In genomic region chr10:43362191-43362839, GRCh38 we compare ENCODE assay signal across 8 cellular contexts. TPM values are rescaled to one million over a fixed set of nuclear protein-coding genes. Genes with fewer than 3 reads are reported as not detected.
DNase-seq lines count a peak whose midpoint lies in the region; ATAC-seq and TF ChIP-seq lines count a peak whose summit lies in the region.

No MANE protein-coding gene starts in this region.

- TF ChIP-seq CTCF in GM12874 (IDR thresholded peaks at IDR 0.05; ENCODE audit: insufficient read depth, low read depth, low read length), result peak; percentile 30; the same call in 1 of the 2 replicates
- peak in 10 of 11 experiments; percentile 9 to 71 (median 54) for TF ChIP-seq CTCF in spleen (IDR thresholded peaks at IDR 0.05 in 8 of 11, conservative IDR thresholded peaks at IDR 0.05 in 3 of 11)

- peak overlapping the region; percentile 28 to 81 (median 52) for H3K4me3 ChIP-seq in spleen

- no peaks in the 10 kb centered on the region for H3K9me3 Mint-ChIP-seq in central memory CD8-positive, alpha-beta T cell

- H3K4me3 Mint-ChIP-seq in central memory CD8-positive, alpha-beta T cell, result peak overlapping the region; percentile 88

- H3K36me3 ChIP-seq in spleen, result no peaks in the 10 kb centered on the region

- peak; percentile 12 for DNase-seq in NCI-H1694 treated with DMSO at 0.1 percent for 48 hours (lab: John Stamatoyannopoulos, UW)
- DNase-seq in activated CD4-positive, CD25-positive, alpha-beta regulatory T cell treated with anti-CD3 and anti-CD28 coated beads, Interleukin-2, amount 50 U/mL, for 16 hours (ENCODE audit: low read depth, low spot score), result peak; percentile 92
- DNase-seq in central memory CD8-positive, alpha-beta T cell (ENCODE audit: low spot score in 2 of 2), result peak; percentile 89 to 92
- peak; percentile 84 for DNase-seq in inferior parietal cortex (ENCODE audit: extremely low spot score)
- DNase-seq in spleen, result peak; percentile 98
- no peak for DNase-seq in A172 (ENCODE audit: low spot score)

- H3K9me3 ChIP-seq in spleen, result no peaks in the 10 kb centered on the region

- H3K27ac ChIP-seq in spleen, result peak overlapping the region; percentile 24 to 89 (median 80)

- intact Hi-C loops in spleen (cut with DNase I; ENCODE audit: low total_unique reads), result no loop called here

- peaks cover 13% of the 10 kb centered on the region for H3K36me3 Mint-ChIP-seq in central memory CD8-positive, alpha-beta T cell (ENCODE audit: insufficient read depth)

- H3K27me3 ChIP-seq in spleen (replicated peaks in 1 of 7), result no peaks in the 10 kb centered on the region

- peak overlapping the region; percentile 91 for H3K27ac Mint-ChIP-seq in central memory CD8-positive, alpha-beta T cell (ENCODE audit: low read depth)

- ATAC-seq in HG02759 (IDR thresholded peaks at IDR 0.05; ENCODE audit: unreplicated experiment), result peak; percentile 98
- ATAC-seq in central memory CD8-positive, alpha-beta T cell (replicated peaks; ENCODE audit: extremely low read depth, poor library complexity, severe bottlenecking), result peak; percentile 94

- peaks cover 0 to 20% (median 14%) of the 10 kb centered on the region in 6 donors for H3K4me1 ChIP-seq in spleen

- no peaks in the 10 kb centered on the region for H3K27me3 Mint-ChIP-seq in central memory CD8-positive, alpha-beta T cell

- WGBS in spleen, 5 donors, result 7 to 10% (median 8%) methylated on average over 37 to 48 of the region's 48 CpGs

- TF ChIP-seq POLR2A in spleen (IDR thresholded peaks at IDR 0.05), result peak in 1 of 3 donors; percentile 6

- peaks cover 25% of the 10 kb centered on the region for H3K4me1 Mint-ChIP-seq in central memory CD8-positive, alpha-beta T cell

RNA-seq across cellular contexts. Expression of gene FXYD4, which starts 9.1 kb away (rescaled TPM):
- total RNA-seq in spleen, result not detected
- under 1 TPM in 1 of 3 donors, not detected in 2; 0.20 TPM for polyA plus RNA-seq in spleen
- total RNA-seq in A172 (2014; rRNA removed; shearing (Covaris generic)), result not detected in 2 replicates

RNA-seq across cellular contexts. Expression of gene HNRNPF, which starts 46.7 kb away (rescaled TPM):
- total RNA-seq in spleen, result 100 to 1,000 TPM; 159 to 253 (median 206) TPM
- polyA plus RNA-seq in spleen, result 100 to 1,000 TPM in 2 of 3 donors, 10 to 100 TPM in 1; 82.8 to 141 (median 116) TPM
- 328 and 348 TPM in 2 replicates for total RNA-seq in A172 (2014; rRNA removed; shearing (Covaris generic))
